Comparison of ENCODE assay signal across 1 cellular context in the genomic region with DNA sequence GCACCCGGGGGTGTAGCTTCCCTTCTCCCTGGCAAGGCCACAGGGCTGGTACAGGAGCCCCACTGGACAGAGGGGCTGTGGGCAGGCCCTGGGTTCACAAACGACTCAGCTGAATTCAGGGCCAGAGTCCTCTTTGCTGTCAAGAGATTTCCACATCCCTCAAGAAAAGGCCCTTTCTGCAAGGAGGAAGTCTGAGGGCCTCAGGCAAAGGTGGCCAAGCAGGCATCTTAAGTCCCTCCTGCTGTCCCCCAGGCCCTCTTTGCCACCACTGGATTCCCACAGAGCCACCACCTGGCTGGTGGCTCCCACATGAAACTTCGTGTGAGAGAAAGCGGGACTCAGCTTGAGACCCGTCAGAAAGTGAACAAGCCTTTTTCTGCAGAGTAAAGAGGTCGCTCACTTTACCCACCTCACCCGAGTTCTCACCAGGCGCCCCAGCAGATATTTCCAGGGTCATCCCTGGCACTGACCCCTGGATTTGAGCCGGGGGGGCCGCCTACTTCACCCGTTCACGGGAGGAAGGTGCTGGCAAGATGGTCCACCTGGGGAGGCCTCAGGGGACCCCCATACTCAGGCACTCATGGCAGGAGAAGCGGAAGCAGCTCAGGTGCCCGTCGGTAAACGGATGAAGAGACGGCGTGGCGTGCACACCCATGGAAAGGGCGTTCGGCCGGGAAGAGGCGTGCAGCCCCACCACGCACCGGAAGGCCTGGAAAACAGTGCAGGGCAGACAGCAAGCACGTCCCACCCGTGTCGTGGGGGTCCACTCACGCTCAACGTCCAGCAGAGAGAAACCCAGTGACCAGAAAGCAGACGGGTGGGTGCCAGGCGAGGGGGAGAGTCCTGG.
A peak's percentile ranks its signal among the peaks of the same experiment; 100 is the strongest.
TF ChIP-seq lines count a peak whose summit lies in the region.

No MANE protein-coding gene starts in this region.

TF ChIP-seq in GM12878, 131 proteins besides CTCF, POLR2A, EP300 and RAD21:
- no peak for TF ChIP-seq IRF5 (IDR thresholded peaks at IDR 0.05; ENCODE audit: borderline replicate concordance)
- 0 out of 2 replicates have a peak, but pooled peaks have one; percentile 41 for TF ChIP-seq MLLT1 (IDR thresholded peaks at IDR 0.05)
